14 cellular contexts compared by ENCODE assay signal in the genomic region with DNA sequence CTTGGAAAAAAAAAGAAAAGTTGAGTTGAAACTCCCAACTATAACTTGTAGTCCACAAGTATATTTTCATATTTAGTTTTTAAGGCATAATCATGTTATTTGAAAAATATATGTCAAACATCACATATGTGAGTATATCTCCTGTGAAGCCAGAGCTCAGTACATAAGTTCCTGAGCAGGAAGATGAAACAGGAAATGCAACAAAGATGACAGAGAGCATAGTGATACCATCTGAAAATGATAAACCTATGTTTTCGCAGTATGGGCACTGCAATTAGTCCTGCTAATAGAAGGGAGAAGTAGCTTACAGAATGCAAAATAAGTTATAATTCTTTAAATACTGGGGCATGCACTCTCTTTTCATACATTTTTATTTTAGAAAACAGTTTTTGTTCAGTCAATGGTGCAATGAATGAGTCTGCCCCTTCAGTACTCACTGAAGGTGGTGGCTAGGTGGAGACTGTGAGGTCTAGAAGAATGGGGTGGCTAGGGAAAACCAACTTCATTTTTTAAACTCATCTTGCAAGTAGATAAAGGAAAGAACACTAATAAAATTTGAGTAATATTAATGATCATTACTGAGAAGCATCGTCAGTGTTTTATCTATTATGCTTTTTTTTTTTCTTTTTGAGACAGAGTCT. TPM values are rescaled to one million over a fixed set of nuclear protein-coding genes. Genes with fewer than 3 reads are reported as not detected.
A peak's percentile ranks its signal among the peaks of the same experiment; 100 is the strongest.
DNase-seq lines count a peak whose midpoint lies in the region; ATAC-seq and TF ChIP-seq lines count a peak whose summit lies in the region.
"Had no signal": no experiment of that assay in that cellular context is flagged by ENCODE, and none has a peak within 500 bp of the region (broad histone marks: within the 10 kb centered on the region; RNA-seq: fewer than 3 reads in every experiment).

No MANE protein-coding gene starts in this region.

- TF ChIP-seq CTCF in CD14-positive monocyte (IDR thresholded peaks at IDR 0.05) (no peak), HL-60 (IDR thresholded peaks at IDR 0.05; ENCODE audit: insufficient read depth, low read length) (no peak), activated B cell treated with CpG ODN at 0.5 μM for 24 hours (IDR thresholded peaks at IDR 0.05) (no peak)

- H3K9me3 ChIP-seq in mononuclear cell (ENCODE audit: low read depth, low read length) = no peaks in the 10 kb centered on the region

- H3K27ac Mint-ChIP-seq in CD14-positive monocyte (peak overlapping the region; percentile 90 to 99 (median 94)), activated B cell treated with CpG ODN at 0.5 μM for 24 hours (peak overlapping the region; percentile 76)

- H3K9me3 Mint-ChIP-seq in CD14-positive monocyte (peaks cover 0 to 6% (median 0%) of the 10 kb centered on the region in 7 donors), activated B cell treated with CpG ODN at 0.5 μM for 24 hours (no peaks in the 10 kb centered on the region)

- H3K4me1 ChIP-seq in mononuclear cell (ENCODE audit: insufficient read depth, low read length) = peaks cover 59% of the 10 kb centered on the region

- H3K4me1 Mint-ChIP-seq in CD14-positive monocyte (peaks cover 62% of the 10 kb centered on the region), activated B cell treated with CpG ODN at 0.5 μM for 24 hours (peaks cover 32% of the 10 kb centered on the region)

- intact Hi-C loops in CD14-positive monocyte (cut with micrococcal nuclease) = loop anchor here in 1 of 2 donors (2.0 to 10.0 kb wide), 2 partner anchors 17 to 199 kb away; a partner anchor contains a TSS
- intact Hi-C loops in activated B cell treated with CpG ODN at 0.5 μM for 24 hours (cut with micrococcal nuclease) = no loop called here
- intact Hi-C loops in posterior cingulate gyrus (cut with DNase I) = no loop called here

- CTCF ChIA-PET in activated B cell treated with CpG ODN at 0.5 μM for 24 hours (lab: Charles Lee) = no interaction called here

- no peaks in the 10 kb centered on the region for H3K27me3 ChIP-seq in HL-60 (ENCODE audit: insufficient read depth, poor library complexity, severe bottlenecking)
- no peaks in the 10 kb centered on the region for H3K27me3 ChIP-seq in mononuclear cell (ENCODE audit: insufficient read depth, low read length)
- H3K27me3 ChIP-seq: BLaER1 had no signal

- peak overlapping the region; percentile 4; the same call in 1 of the 2 replicates for H3K4me3 ChIP-seq in HL-60 (replicated peaks; ENCODE audit: insufficient read depth, low read length)
- peak overlapping the region; percentile 33 for H3K4me3 ChIP-seq in mononuclear cell (ENCODE audit: low read length)
- H3K4me3 ChIP-seq: BLaER1 had no signal

- DNase-seq in CD14-positive monocyte (ENCODE audit: low spot score) (no peak), HL-60 (ENCODE audit: low read depth in 1 of 2, low spot score in 1 of 2) (peak in 1 of 2 experiments; percentile 38), activated B cell treated with CpG ODN at 0.5 μM for 24 hours (no peak), posterior cingulate gyrus (no peak), NCI-H446 (lab: John Stamatoyannopoulos, UW) (no peak)
- DNase-seq: effector CD4-positive, alpha-beta T cell; foreskin melanocyte; NCI-H1694 treated with DMSO at 0.1 percent for 48 hours; stimulated activated CD4-positive, alpha-beta T cell treated with anti-CD3 and anti-CD28 coated beads, Interleukin-2, amount 100 ng/mL, for 48 hours; stimulated activated naive CD4-positive, alpha-beta T cell treated with Interleukin-2 at 50 U/mL for 16 hours had no signal

- POLR2A ChIA-PET in activated B cell treated with CpG ODN at 0.5 μM for 24 hours (lab: Charles Lee) = no interaction called here

- H3K27me3 Mint-ChIP-seq in CD14-positive monocyte (ENCODE audit: low read depth in 3 of 3) (no peaks in the 10 kb centered on the region), activated B cell treated with CpG ODN at 0.5 μM for 24 hours (no peaks in the 10 kb centered on the region)

- H3K4me3 Mint-ChIP-seq in CD14-positive monocyte = peak overlapping the region; percentile 63 to 86
- no peak overlapping the region for H3K4me3 Mint-ChIP-seq in activated B cell treated with CpG ODN at 0.5 μM for 24 hours

- ATAC-seq in activated B cell treated with CpG ODN at 0.5 μM for 24 hours (ENCODE audit: low read depth) (no peak), HG02870 (IDR thresholded peaks at IDR 0.05; ENCODE audit: unreplicated experiment) (no peak), HG03097 (IDR thresholded peaks at IDR 0.05; ENCODE audit: low FRiP score, unreplicated experiment) (no peak)

- H3K36me3 Mint-ChIP-seq in CD14-positive monocyte (peaks cover 2 to 4% of the 10 kb centered on the region in 2 donors), activated B cell treated with CpG ODN at 0.5 μM for 24 hours (ENCODE audit: low read depth) (no peaks in the 10 kb centered on the region)

- H3K27ac ChIP-seq in HL-60 (replicated peaks) = peak overlapping the region; percentile 94

RNA-seq across cellular contexts. Expression of a gene that starts 54.1 kb away (rescaled TPM):
- 100 to 1,000 TPM in 1 of 2 donors, 10 to 100 TPM in 1; 75.3 to 141 TPM for polyA plus RNA-seq in CD14-positive monocyte
- total RNA-seq in activated B cell treated with CpG ODN at 0.5 μM for 24 hours (0.55 and 0.56 TPM in 2 replicates), mononuclear cell (189 TPM)

Comparison
In these comparisons a context has a peak if more than half of its experiments do, and no peak if none do; other contexts are left out.
1. RNA of a gene that starts 54.1 kb away (total RNA-seq): 189 TPM in mononuclear cell (single experiment); 0.55 to 0.56 TPM in activated B cell treated with CpG ODN at 0.5 μM for 24 hours; every median in the first group is over 100 times any median in the second.